ENCODE assay signal across 8 cellular contexts in genomic region chr13:77697208-77698103, GRCh38. TPM values are rescaled to one million over a fixed set of nuclear protein-coding genes. Genes with fewer than 3 reads are reported as not detected.
DNase-seq lines count a peak whose midpoint lies in the region; ATAC-seq, FAIRE-seq and TF ChIP-seq lines count a peak whose summit lies in the region.

TSS of gene SLAIN1 (plus strand) at chr13:77697687. CDS start at chr13:77697914, 227 bp downstream.

- no peaks in the 10 kb centered on the region for H3K9me3 ChIP-seq in CD4-positive, CD25-positive, alpha-beta regulatory T cell (ENCODE audit: control insufficient read depth in 2 of 2, low read length in 2 of 2)
- H3K9me3 ChIP-seq in endothelial cell of umbilical vein (replicated peaks; ENCODE audit: control insufficient read depth, insufficient read depth, low read length) (no peaks in the 10 kb centered on the region), mucosa of rectum (ENCODE audit: control insufficient read depth in 2 of 2, low read length in 2 of 2) (no peaks in the 10 kb centered on the region)

- peaks cover 39% of the 10 kb centered on the region for H3K4me1 ChIP-seq in CD4-positive, CD25-positive, alpha-beta regulatory T cell (ENCODE audit: control insufficient read depth, insufficient read depth, low read length, poor library complexity, severe bottlenecking)
- H3K4me1 ChIP-seq in endothelial cell of umbilical vein (ENCODE audit: control insufficient read depth, extremely low read depth, insufficient read depth, low read length) (no peaks in the 10 kb centered on the region), mucosa of rectum (ENCODE audit: control insufficient read depth in 2 of 2, insufficient read depth in 2 of 2, low read length in 2 of 2) (peaks cover 4 to 10% of the 10 kb centered on the region in 2 donors)

- H3K9me1 ChIP-seq in endothelial cell of umbilical vein (replicated peaks; ENCODE audit: control insufficient read depth, extremely low read depth, insufficient read depth, low read length), result no peaks in the 10 kb centered on the region

- peak; percentile 74 to 75 for ATAC-seq in CD4-positive, CD25-positive, alpha-beta regulatory T cell (ENCODE audit: low read depth in 2 of 2)
- peak; percentile 67 for ATAC-seq in GM19438 (IDR thresholded peaks at IDR 0.05; ENCODE audit: low read depth, unreplicated experiment)
- peak; percentile 84 for ATAC-seq in activated CD8-positive, alpha-beta memory T cell treated with anti-CD3 and anti-CD28 coated beads, Interleukin-2, amount 10 ng/mL, durations not matched to agents 7 days and 5 days

- intact Hi-C loops in endothelial cell of umbilical vein (cut with micrococcal nuclease), result loop anchor here (2.0 to 5.0 kb wide), 5 partner anchors 190 to 671 kb away; partner anchors contain the start of genes EDNRB, FBXL3 and MYCBP2

- no peaks in the 10 kb centered on the region for H3K79me2 ChIP-seq in endothelial cell of umbilical vein (ENCODE audit: control insufficient read depth, insufficient read depth, low read length)

- dilution Hi-C loops in endothelial cell of umbilical vein (cut with MboI; ENCODE audit: extremely low pct_ligation_motif_present, low sequenced_read_pairs), result no loop called here

- no peaks in the 10 kb centered on the region for H3K27me3 ChIP-seq in CD4-positive, CD25-positive, alpha-beta regulatory T cell (ENCODE audit: control insufficient read depth, insufficient read depth, low read length)
- H3K27me3 ChIP-seq in endothelial cell of umbilical vein (ENCODE audit: control insufficient read depth in 2 of 2, insufficient read depth in 2 of 2, low read length in 2 of 2) (peaks cover 7 to 26% of the 10 kb centered on the region in 2 experiments), mucosa of rectum (ENCODE audit: control insufficient read depth in 2 of 2, insufficient read depth in 2 of 2, low read length in 2 of 2) (peaks cover 7 to 35% of the 10 kb centered on the region in 2 donors)

- no peaks in the 10 kb centered on the region for H4K20me1 ChIP-seq in endothelial cell of umbilical vein (replicated peaks; ENCODE audit: control insufficient read depth, extremely low read depth, insufficient read depth, low read length)

- peak within 1 kb of the TSS; percentile 50 to 92 (median 87) for H3K27ac Mint-ChIP-seq in CD4-positive, CD25-positive, alpha-beta regulatory T cell
- H3K27ac Mint-ChIP-seq in activated CD8-positive, alpha-beta memory T cell treated with anti-CD3 and anti-CD28 coated beads, Interleukin-2, amount 10 ng/mL, durations not matched to agents 7 days and 5 days, result peak within 1 kb of the TSS; percentile 96

- CTCF ChIA-PET in activated CD8-positive, alpha-beta memory T cell treated with anti-CD3 and anti-CD28 coated beads, Interleukin-2, amount 10 ng/mL, durations not matched to agents 7 days and 5 days (lab: Charles Lee), result interaction anchor here (1.0 to 3.9 kb wide), 5 partner anchors 32 to 105 kb away, joined by 3 to 18 read pairs (median 3); no protein-coding TSS in a partner anchor
- CTCF ChIA-PET in endothelial cell of umbilical vein (lab: Charles Lee), result interaction anchor here (0.6 to 1.3 kb wide), 4 partner anchors 104 to 204 kb away, joined by 3 read pairs; no protein-coding TSS in a partner anchor

- H3K27me3 Mint-ChIP-seq in CD4-positive, CD25-positive, alpha-beta regulatory T cell, result peaks cover 31% of the 10 kb centered on the region
- peaks cover 12% of the 10 kb centered on the region for H3K27me3 Mint-ChIP-seq in activated CD8-positive, alpha-beta memory T cell treated with anti-CD3 and anti-CD28 coated beads, Interleukin-2, amount 10 ng/mL, durations not matched to agents 7 days and 5 days

- peak; percentile 82 to 85 (median 83) for DNase-seq in CD4-positive, CD25-positive, alpha-beta regulatory T cell
- DNase-seq in HK-2 (ENCODE audit: unreplicated experiment) (peak; percentile 49), NOMO-1 treated with DMSO at 0.1 percent for 48 hours (lab: John Stamatoyannopoulos, UW; ENCODE audit: unreplicated experiment) (peak; percentile 20), endothelial cell of umbilical vein (ENCODE audit: low read depth, low spot score) (peak; percentile 61)
- DNase-seq in activated CD8-positive, alpha-beta memory T cell treated with anti-CD3 and anti-CD28 coated beads, Interleukin-2, amount 10 ng/mL, durations not matched to agents 7 days and 5 days, result peak; percentile 88
- DNase-seq in stimulated activated CD8-positive, alpha-beta memory T cell treated with anti-CD3 and anti-CD28 coated beads, Interleukin-4, amount 100 ng/mL, for 48 hours, result peak; percentile 81

- TF ChIP-seq CTCF in endothelial cell of umbilical vein (IDR thresholded peaks at IDR 0.05; ENCODE audit: extremely low read depth in 1 of 2, insufficient read depth in 1 of 2, low read depth in 1 of 2, low read length in 2 of 2), result no peak

- no peaks in the 10 kb centered on the region for H3K36me3 ChIP-seq in CD4-positive, CD25-positive, alpha-beta regulatory T cell (ENCODE audit: control insufficient read depth, insufficient read depth, low read length)
- H3K36me3 ChIP-seq in endothelial cell of umbilical vein (ENCODE audit: control insufficient read depth in 2 of 2, extremely low read depth in 1 of 2, insufficient read depth in 2 of 2, low read length in 2 of 2) (no peaks in the 10 kb centered on the region), mucosa of rectum (ENCODE audit: control insufficient read depth in 2 of 2, insufficient read depth in 2 of 2, low read length in 2 of 2) (no peaks in the 10 kb centered on the region)

- H3K9ac ChIP-seq in endothelial cell of umbilical vein (replicated peaks; ENCODE audit: extremely low read depth, insufficient read depth, low read length), result peak within 1 kb of the TSS; percentile 16
- peak within 1 kb of the TSS in 1 of 2 donors; percentile 51 for H3K9ac ChIP-seq in mucosa of rectum (ENCODE audit: low read depth in 1 of 2, low read length in 2 of 2)

- peak within 1 kb of the TSS; percentile 97 for H3K4me3 ChIP-seq in CD4-positive, CD25-positive, alpha-beta regulatory T cell (ENCODE audit: low read depth, low read length)
- H3K4me3 ChIP-seq in endothelial cell of umbilical vein (replicated peaks in 1 of 3; ENCODE audit: insufficient read depth in 1 of 3, low read depth in 1 of 3, low read length in 3 of 3), result peak within 1 kb of the TSS; percentile 65 to 87 (median 75)
- peak within 1 kb of the TSS; percentile 77 to 89 for H3K4me3 ChIP-seq in mucosa of rectum (ENCODE audit: low read length in 2 of 2)

- no TSS peak for BruUV-seq in endothelial cell of umbilical vein (replicated peaks; lab: Mats Ljungman, UMichigan)

- H3K9me3 Mint-ChIP-seq in CD4-positive, CD25-positive, alpha-beta regulatory T cell, result peaks cover 0 to 2% (median 0%) of the 10 kb centered on the region in 7 donors
- no peaks in the 10 kb centered on the region for H3K9me3 Mint-ChIP-seq in activated CD8-positive, alpha-beta memory T cell treated with anti-CD3 and anti-CD28 coated beads, Interleukin-2, amount 10 ng/mL, durations not matched to agents 7 days and 5 days (ENCODE audit: low read depth)

- peak within 1 kb of the TSS; percentile 85 for H3K4me2 ChIP-seq in endothelial cell of umbilical vein (ENCODE audit: insufficient read depth, low read length)

- POLR2A ChIA-PET in endothelial cell of umbilical vein (lab: Charles Lee), result no interaction called here

- peak; percentile 21 for FAIRE-seq in endothelial cell of umbilical vein (lab: Jason Lieb, UNC)

- H2AFZ ChIP-seq in endothelial cell of umbilical vein (ENCODE audit: low read depth, low read length), result peak within 1 kb of the TSS; percentile 99

- peaks cover 9 to 47% (median 35%) of the 10 kb centered on the region in 4 donors for H3K4me1 Mint-ChIP-seq in CD4-positive, CD25-positive, alpha-beta regulatory T cell
- peaks cover 28% of the 10 kb centered on the region for H3K4me1 Mint-ChIP-seq in activated CD8-positive, alpha-beta memory T cell treated with anti-CD3 and anti-CD28 coated beads, Interleukin-2, amount 10 ng/mL, durations not matched to agents 7 days and 5 days

- H3K27ac ChIP-seq in CD4-positive, CD25-positive, alpha-beta regulatory T cell (ENCODE audit: insufficient read depth, low read length, poor library complexity, severe bottlenecking), result peak within 1 kb of the TSS; percentile 80
- H3K27ac ChIP-seq in endothelial cell of umbilical vein (ENCODE audit: insufficient read depth, low read depth, low read length), result no peak within 1 kb of the TSS
- no peak within 1 kb of the TSS for H3K27ac ChIP-seq in mucosa of rectum (ENCODE audit: low read depth in 2 of 2, low read length in 2 of 2)

- H3K36me3 Mint-ChIP-seq in CD4-positive, CD25-positive, alpha-beta regulatory T cell, result peaks cover 4% of the 10 kb centered on the region
- H3K36me3 Mint-ChIP-seq in activated CD8-positive, alpha-beta memory T cell treated with anti-CD3 and anti-CD28 coated beads, Interleukin-2, amount 10 ng/mL, durations not matched to agents 7 days and 5 days, result peaks cover 6% of the 10 kb centered on the region

- peak within 1 kb of the TSS; percentile 92 to 100 (median 98) for H3K4me3 Mint-ChIP-seq in CD4-positive, CD25-positive, alpha-beta regulatory T cell
- H3K4me3 Mint-ChIP-seq in activated CD8-positive, alpha-beta memory T cell treated with anti-CD3 and anti-CD28 coated beads, Interleukin-2, amount 10 ng/mL, durations not matched to agents 7 days and 5 days, result peak within 1 kb of the TSS; percentile 98

- TF ChIP-seq POLR2A in endothelial cell of umbilical vein (IDR thresholded peaks at IDR 0.05; ENCODE audit: low read depth, low read length), result no peak

TF ChIP-seq in endothelial cell of umbilical vein, 7 proteins besides CTCF, POLR2A, EP300 and RAD21:
- no peak for TF ChIP-seq POLR2AphosphoS5 (IDR thresholded peaks at IDR 0.05; ENCODE audit: insufficient read depth, low read depth, low read length)
- TF ChIP-seq, protein P1, sequence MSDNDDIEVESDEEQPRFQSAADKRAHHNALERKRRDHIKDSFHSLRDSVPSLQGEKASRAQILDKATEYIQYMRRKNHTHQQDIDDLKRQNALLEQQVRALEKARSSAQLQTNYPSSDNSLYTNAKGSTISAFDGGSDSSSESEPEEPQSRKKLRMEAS (IDR thresholded peaks at IDR 0.05; ENCODE audit: insufficient read depth, insufficient read length), result peak; percentile 15

RNA-seq across cellular contexts. Expression of gene SLAIN1, which starts in this region (rescaled TPM):
- total RNA-seq in CD4-positive, CD25-positive, alpha-beta regulatory T cell, result 27.7 TPM
- 10 to 100 TPM; 22.0 to 42.0 (median 25.0) TPM for polyA plus RNA-seq in CD4-positive, CD25-positive, alpha-beta regulatory T cell
- 10 to 100 TPM; 40.1 to 44.2 TPM for total RNA-seq in activated CD8-positive, alpha-beta memory T cell treated with anti-CD3 and anti-CD28 coated beads, Interleukin-2, amount 10 ng/mL, durations not matched to agents 7 days and 5 days
- total RNA-seq in endothelial cell of umbilical vein, result 4.3 and 4.5 TPM in 2 replicates
- polyA plus RNA-seq in endothelial cell of umbilical vein, result 2.5 and 4.1 TPM in 2 replicates
- polyA plus RNA-seq in endothelial cell of umbilical vein (2011; cell fraction: cytosol; rRNA removed), result 4.0 and 4.4 TPM in 2 replicates
- polyA plus RNA-seq in endothelial cell of umbilical vein (2011; cell fraction: nucleus; rRNA removed), result 4.0 and 4.8 TPM in 2 replicates
- 0.25 and 1.6 TPM in 2 replicates for polyA plus RNA-seq in endothelial cell of umbilical vein (2012)
- 7.5 and 11.9 TPM in 2 replicates for polyA minus RNA-seq in endothelial cell of umbilical vein
- not detected for polyA minus RNA-seq in endothelial cell of umbilical vein (2011; cell fraction: cytosol; rRNA and poly(A)+ RNA removed)
- 8.6 and 10.4 TPM in 2 replicates for polyA minus RNA-seq in endothelial cell of umbilical vein (2011; cell fraction: nucleus; rRNA and poly(A)+ RNA removed)

Comparison
In these comparisons a context has a peak if more than half of its experiments do, and no peak if none do; other contexts are left out.
1. DNase-seq: peak in every context shown above with its lines; median percentile 88 in activated CD8-positive, alpha-beta memory T cell treated with anti-CD3 and anti-CD28 coated beads, Interleukin-2, amount 10 ng/mL, durations not matched to agents 7 days and 5 days; 83 in CD4-positive, CD25-positive, alpha-beta regulatory T cell; 81 in stimulated activated CD8-positive, alpha-beta memory T cell treated with anti-CD3 and anti-CD28 coated beads, Interleukin-4, amount 100 ng/mL, for 48 hours; 61 in endothelial cell of umbilical vein; 49 in HK-2; 20 in NOMO-1 treated with DMSO at 0.1 percent for 48 hours.